ENCODE assay signal across 8 cellular contexts in the genomic region with DNA sequence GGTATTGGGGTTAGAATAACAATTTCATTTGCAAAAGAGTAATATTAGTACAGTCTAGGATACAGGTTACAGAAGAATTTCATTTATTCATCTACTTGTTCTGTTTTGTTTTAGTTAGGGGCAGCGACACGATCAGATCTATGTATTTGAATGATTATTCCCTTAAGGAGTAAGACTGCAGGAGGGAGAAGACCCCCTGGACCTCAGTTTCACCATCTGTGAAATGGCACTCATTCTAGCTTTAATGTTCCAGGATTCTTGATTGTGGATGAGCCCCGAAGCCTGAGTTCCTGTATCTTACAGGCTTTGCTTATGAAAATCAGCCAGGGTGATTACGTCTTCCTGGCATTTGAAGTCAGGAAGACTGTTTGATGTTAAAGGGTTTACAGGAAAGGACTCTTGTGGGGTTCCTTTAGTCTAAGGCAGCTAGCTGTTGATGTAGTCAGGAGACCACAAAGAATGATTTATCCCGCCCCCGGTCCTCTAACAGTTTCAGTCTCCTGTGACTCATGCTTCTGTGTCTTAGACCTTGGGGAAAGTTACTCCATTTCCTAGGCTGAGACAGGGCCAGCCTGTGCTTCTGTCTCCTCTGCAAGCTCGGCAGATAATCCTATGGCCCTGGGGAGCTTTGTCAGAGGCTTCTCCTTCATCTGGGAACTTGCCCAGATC. TPM values are rescaled to one million over a fixed set of nuclear protein-coding genes. Genes with fewer than 3 reads are reported as not detected.
DNase-seq lines count a peak whose midpoint lies in the region; ATAC-seq and TF ChIP-seq lines count a peak whose summit lies in the region.

No MANE protein-coding gene starts in this region.

- no peak for TF ChIP-seq POLR2A in stomach (IDR thresholded peaks at IDR 0.05)

- intact Hi-C loops in CD4-positive, alpha-beta T cell (cut with DNase I, micrococcal nuclease), result loop anchor here (2.0 to 10.0 kb wide), 3 partner anchors 31 to 465 kb away; partner anchors contain the start of genes DCTN4 (in 1 of the 2) and GM2A (in 1 of the 2)
- intact Hi-C loops in stomach (cut with DNase I; ENCODE audit: low total_unique reads), result no loop called here

- H3K27ac ChIP-seq in CD4-positive, alpha-beta T cell (ENCODE audit: low read depth, low read length), result no peak overlapping the region
- H3K27ac ChIP-seq in mucosa of rectum (ENCODE audit: low read depth in 2 of 2, low read length in 2 of 2), result peak overlapping the region; percentile 56 to 66
- peak overlapping the region in 4 of 5 donors; percentile 43 to 78 (median 62) for H3K27ac ChIP-seq in stomach

- H3K27me3 Mint-ChIP-seq in CD4-positive, alpha-beta T cell, result no peaks in the 10 kb centered on the region
- H3K27me3 Mint-ChIP-seq in central memory CD8-positive, alpha-beta T cell, result peaks cover 11% of the 10 kb centered on the region

- peaks cover 55% of the 10 kb centered on the region for H3K4me1 Mint-ChIP-seq in CD4-positive, alpha-beta T cell (ENCODE audit: low read depth)
- H3K4me1 Mint-ChIP-seq in central memory CD8-positive, alpha-beta T cell, result peaks cover 7% of the 10 kb centered on the region

- TF ChIP-seq EP300 in stomach (IDR thresholded peaks at IDR 0.05), result no peak

- H3K4me3 ChIP-seq in WI38 (ENCODE audit: low read depth, low read length) (peak overlapping the region; percentile 38), mucosa of rectum (ENCODE audit: low read length in 2 of 2) (no peak overlapping the region), stomach (no peak overlapping the region)

- DNase-seq in CD4-positive, alpha-beta T cell, result peak; percentile 23 to 65 (median 47)
- DNase-seq in HPDE6-E6E7 (ENCODE audit: extremely low spot score) (peak; percentile 94), stomach (no peak), DMS153 (lab: John Stamatoyannopoulos, UW) (no peak)
- DNase-seq in central memory CD8-positive, alpha-beta T cell (ENCODE audit: low spot score in 2 of 2), result no peak

- H3K4me3 Mint-ChIP-seq in CD4-positive, alpha-beta T cell, result peak overlapping the region; percentile 59
- no peak overlapping the region for H3K4me3 Mint-ChIP-seq in central memory CD8-positive, alpha-beta T cell

- no peaks in the 10 kb centered on the region for H3K36me3 Mint-ChIP-seq in CD4-positive, alpha-beta T cell (ENCODE audit: low read depth)
- H3K36me3 Mint-ChIP-seq in central memory CD8-positive, alpha-beta T cell (ENCODE audit: insufficient read depth), result no peaks in the 10 kb centered on the region

- H3K9me3 Mint-ChIP-seq in CD4-positive, alpha-beta T cell, result peaks cover 2% of the 10 kb centered on the region
- no peaks in the 10 kb centered on the region for H3K9me3 Mint-ChIP-seq in central memory CD8-positive, alpha-beta T cell

- H3K27ac Mint-ChIP-seq in CD4-positive, alpha-beta T cell, result peak overlapping the region; percentile 64
- H3K27ac Mint-ChIP-seq in central memory CD8-positive, alpha-beta T cell (ENCODE audit: low read depth), result no peak overlapping the region

- CTCF ChIA-PET in CD4-positive, alpha-beta T cell (lab: Charles Lee), result interaction anchor here (0.8 to 4.8 kb wide), 4 partner anchors 9 to 57 kb away, joined by 3 to 24 read pairs (median 6); partner anchors contain the start of gene SMIM3

- no peak overlapping the region for H3K9ac ChIP-seq in mucosa of rectum (ENCODE audit: low read depth in 1 of 2, low read length in 2 of 2)

- H3K27me3 ChIP-seq in CD4-positive, alpha-beta T cell (ENCODE audit: control insufficient read depth, insufficient read depth, low read length), result no peaks in the 10 kb centered on the region
- H3K27me3 ChIP-seq in mucosa of rectum (ENCODE audit: control insufficient read depth in 2 of 2, insufficient read depth in 2 of 2, low read length in 2 of 2) (no peaks in the 10 kb centered on the region), stomach (no peaks in the 10 kb centered on the region)

- WGBS in stomach, 5 donors, result 45 to 69% (median 59%) methylated on average over 7 of the region's 7 CpGs

- peak; percentile 96 for ATAC-seq in CD4-positive, alpha-beta T cell (ENCODE audit: poor library complexity)
- ATAC-seq in GM21423 (IDR thresholded peaks at IDR 0.05; ENCODE audit: unreplicated experiment), result peak; percentile 96
- ATAC-seq in central memory CD8-positive, alpha-beta T cell (replicated peaks; ENCODE audit: extremely low read depth, poor library complexity, severe bottlenecking), result peak; percentile 83

- H3K9me3 ChIP-seq in CD4-positive, alpha-beta T cell (ENCODE audit: control insufficient read depth, low read length), result no peaks in the 10 kb centered on the region
- H3K9me3 ChIP-seq in mucosa of rectum (ENCODE audit: control insufficient read depth in 2 of 2, low read length in 2 of 2), result no peaks in the 10 kb centered on the region
- H3K9me3 ChIP-seq in stomach, result no peaks in the 10 kb centered on the region

- H3K4me1 ChIP-seq in mucosa of rectum (ENCODE audit: control insufficient read depth in 2 of 2, insufficient read depth in 2 of 2, low read length in 2 of 2) (peaks cover 0 to 5% of the 10 kb centered on the region in 2 donors), stomach (peaks cover 0 to 66% (median 32%) of the 10 kb centered on the region in 4 donors)

- H3K36me3 ChIP-seq in mucosa of rectum (ENCODE audit: control insufficient read depth in 2 of 2, insufficient read depth in 2 of 2, low read length in 2 of 2), result no peaks in the 10 kb centered on the region
- peaks cover 0 to under 1% (median 0%) of the 10 kb centered on the region in 4 donors for H3K36me3 ChIP-seq in stomach

- TF ChIP-seq CTCF in CD4-positive, alpha-beta T cell (IDR thresholded peaks at IDR 0.05), result no peak
- no peak for TF ChIP-seq CTCF in WI38 (IDR thresholded peaks at IDR 0.05; ENCODE audit: low read depth, low read length)
- TF ChIP-seq CTCF in stomach (IDR thresholded peaks at IDR 0.05), result no peak

- POLR2A ChIA-PET in CD4-positive, alpha-beta T cell (lab: Charles Lee), result interaction anchor here (0.7 to 2.3 kb wide), 5 partner anchors 11 to 89 kb away, joined by 3 to 14 read pairs (median 9); partner anchors contain the start of genes DCTN4, IRGM, RBM22 and SMIM3

RNA-seq across cellular contexts. Expression of gene SMIM3, which starts 11.5 kb away (rescaled TPM):
- 1 to 10 TPM; 2.9 TPM for total RNA-seq in CD4-positive, alpha-beta T cell
- 10 to 100 TPM in 4 of 5 donors, 1 to 10 TPM in 1; 9.9 to 63.8 (median 24.2) TPM for total RNA-seq in stomach
- polyA plus RNA-seq in stomach, result 10 to 100 TPM; 15.8 to 47.5 (median 46.9) TPM

RNA-seq across cellular contexts. Expression of gene DCTN4, which starts 31.3 kb away (rescaled TPM):
- total RNA-seq in CD4-positive, alpha-beta T cell, result 10 to 100 TPM; 81.2 to 84.4 TPM
- 100 to 1,000 TPM in 1 of 5 donors, 10 to 100 TPM in 4; 27.7 to 113 (median 54.7) TPM for total RNA-seq in stomach
- 10 to 100 TPM; 16.1 to 30.7 (median 18.1) TPM for polyA plus RNA-seq in stomach

RNA-seq across cellular contexts. Expression of gene IRGM, which starts 56.2 kb away (rescaled TPM):
- 1 to 10 TPM; 2.2 to 4.0 TPM for total RNA-seq in CD4-positive, alpha-beta T cell
- 1 to 10 TPM in 1 of 5 donors, not detected in 4; 4.7 TPM for total RNA-seq in stomach
- not detected for polyA plus RNA-seq in stomach

Comparison
In these comparisons a context has a peak if more than half of its experiments do, and no peak if none do; other contexts are left out.
1. DNase-seq: peak in CD4-positive, alpha-beta T cell (10 of 10) and HPDE6-E6E7 (single experiment); none in central memory CD8-positive, alpha-beta T cell (0 of 2), stomach (single experiment) and DMS153 (single experiment).
2. Peak in every context shown above with its lines, with median percentiles within 50 percentile points of each other: ATAC-seq.